Comparison of ENCODE assay signal across 1 cellular context in genomic region chr5:17343675-17344074, GRCh38.
TF ChIP-seq lines count a peak whose summit lies in the region.

No MANE protein-coding gene starts in this region.

TF ChIP-seq in HEK293, 187 proteins besides CTCF, POLR2A, EP300 and RAD21 (continued from another document and continues in another):
- TF ChIP-seq TSHZ1 (tag by site-specific recombination; IDR thresholded peaks at IDR 0.05; ENCODE audit: borderline replicate concordance) (peak; percentile 76; the same call in 1 of the 2 replicates), ZNF157 (tag by site-specific recombination; IDR thresholded peaks at IDR 0.05) (no peak), KLF8 (tag by site-specific recombination; IDR thresholded peaks at IDR 0.05) (peak; percentile 70), ZBTB7A (tag by site-specific recombination; IDR thresholded peaks at IDR 0.05; ENCODE audit: low read depth) (no peak), ZNF362 (tag by site-specific recombination; IDR thresholded peaks at IDR 0.05) (peak; percentile 97), ZNF623 (tag by site-specific recombination; IDR thresholded peaks at IDR 0.05) (no peak), YY1 (tag by site-specific recombination; IDR thresholded peaks at IDR 0.05) (no peak), ZNF266 (tag by site-specific recombination; IDR thresholded peaks at IDR 0.05; ENCODE audit: low read depth) (no peak), ZNF658 (tag by site-specific recombination; IDR thresholded peaks at IDR 0.05) (no peak), WT1 (tag by site-specific recombination; IDR thresholded peaks at IDR 0.05) (no peak), ZSCAN23 (tag by site-specific recombination; IDR thresholded peaks at IDR 0.05) (no peak), ZNF830 (tag by site-specific recombination; IDR thresholded peaks at IDR 0.05; ENCODE audit: low read depth) (no peak), ZNF366 (tag by site-specific recombination; conservative IDR thresholded peaks at IDR 0.05) (peak; percentile 67), ZNF174 (tag by site-specific recombination; IDR thresholded peaks at IDR 0.05) (no peak), ZNF18 (tag by site-specific recombination; IDR thresholded peaks at IDR 0.05) (no peak), ZNF175 (tag by site-specific recombination; IDR thresholded peaks at IDR 0.05) (no peak), ZNF621 (tag by site-specific recombination; IDR thresholded peaks at IDR 0.05) (no peak), ZNF394 (tag by site-specific recombination; IDR thresholded peaks at IDR 0.05; ENCODE audit: borderline replicate concordance) (no peak), ZNF23 (tag by site-specific recombination; IDR thresholded peaks at IDR 0.05; ENCODE audit: borderline replicate concordance) (no peak), ZNF704 (tag by site-specific recombination; IDR thresholded peaks at IDR 0.05) (no peak), ZBTB44 (tag by site-specific recombination; IDR thresholded peaks at IDR 0.05) (peak; percentile 42), SP7 (tag by site-specific recombination; IDR thresholded peaks at IDR 0.05) (peak; percentile 38), ZNF544 (tag by site-specific recombination; IDR thresholded peaks at IDR 0.05) (no peak), GLI4 (tag by site-specific recombination; IDR thresholded peaks at IDR 0.05) (no peak), ZNF148 (tag by site-specific recombination; IDR thresholded peaks at IDR 0.05; ENCODE audit: borderline replicate concordance) (no peak), ZNF792 (tag by site-specific recombination; IDR thresholded peaks at IDR 0.05) (no peak), ZNF391 (tag by site-specific recombination; IDR thresholded peaks at IDR 0.05; ENCODE audit: borderline replicate concordance, low read depth) (no peak), ZNF248 (tag by site-specific recombination; IDR thresholded peaks at IDR 0.05) (no peak), INSM2 (tag by site-specific recombination; IDR thresholded peaks at IDR 0.05) (0 out of 2 replicates have a peak, but pooled peaks have one; percentile 28), ZNF292 (tag by site-specific recombination; IDR thresholded peaks at IDR 0.05; ENCODE audit: borderline replicate concordance, low read depth) (no peak), ZNF280C (tag by site-specific recombination; IDR thresholded peaks at IDR 0.05) (no peak), ZNF692 (tag by site-specific recombination; IDR thresholded peaks at IDR 0.05) (peak; percentile 30; the same call in 1 of the 2 replicates), ZNF114 (tag by site-specific recombination; IDR thresholded peaks at IDR 0.05) (no peak), ZNF26 (tag by site-specific recombination; IDR thresholded peaks at IDR 0.05) (no peak), ZNF580 (tag by site-specific recombination; IDR thresholded peaks at IDR 0.05) (no peak), ZNF843 (tag by site-specific recombination; IDR thresholded peaks at IDR 0.05) (0 out of 2 replicates have a peak, but pooled peaks have one; percentile 49), ZNF513 (tag by site-specific recombination; IDR thresholded peaks at IDR 0.05) (no peak), TRIM28 (IDR thresholded peaks at IDR 0.05; ENCODE audit: borderline replicate concordance, low read length) (peak; percentile 69; the same call in 1 of the 2 replicates), ZIC2 (tag by site-specific recombination; IDR thresholded peaks at IDR 0.05) (no peak)
